ENCODE assay signal across 26 cellular contexts in genomic region chr10:117334075-117334474, GRCh38.
"Had no signal": no experiment of that assay in that cellular context is flagged by ENCODE, and none has a peak within 500 bp of the region (broad histone marks: within the 10 kb centered on the region; RNA-seq: fewer than 3 reads in every experiment).

No MANE protein-coding gene starts in this region.

- H3K36me3 ChIP-seq: breast epithelium, right atrium auricular region had no signal

- DNase-seq: activated CD4-positive, alpha-beta memory T cell treated with anti-CD3 and anti-CD28 coated beads, Interleukin-2, amount 10 ng/mL, durations not matched to agents 7 days and 5 days; activated CD4-positive, alpha-beta T cell treated with anti-CD3 and anti-CD28 coated beads for 48 hours; activated CD4-positive, CD25-positive, alpha-beta regulatory T cell; activated CD8-positive, alpha-beta memory T cell treated with anti-CD3 and anti-CD28 coated beads, Interleukin-2, amount 10 ng/mL, durations not matched to agents 7 days and 5 days; activated naive CD4-positive, alpha-beta T cell treated with Interleukin-2 at 50 U/mL for 16 hours; activated naive CD8-positive, alpha-beta T cell treated with anti-CD3 and anti-CD28 coated beads, Interleukin-2, amount 10 ng/mL, durations not matched to agents 7 days and 5 days; dermis blood vessel endothelial cell; effector memory CD4-positive, alpha-beta T cell; heart left ventricle; immature natural killer cell; left ventricle myocardium superior; nephron progenitor cell; occipital lobe; stimulated activated CD4-positive, alpha-beta T cell treated with anti-CD3 and anti-CD28 coated beads, Interleukin-12 subunit alpha, Interleukin-12 subunit beta, amount 100 ng/mL, for 4 hours; stimulated activated CD4-positive, alpha-beta T cell treated with anti-CD3 and anti-CD28 coated beads, Interleukin-1b, Interleukin-23, amount 100 ng/mL, for 48 hours; stimulated activated naive CD4-positive, alpha-beta T cell treated with Interleukin-2 at 50 U/mL for 16 hours; substantia nigra; T-helper 1 cell; T1000; tibial artery had no signal

- H3K27ac Mint-ChIP-seq: activated CD4-positive, alpha-beta memory T cell treated with anti-CD3 and anti-CD28 coated beads, Interleukin-2, amount 10 ng/mL, durations not matched to agents 7 days and 5 days; activated CD8-positive, alpha-beta memory T cell treated with anti-CD3 and anti-CD28 coated beads, Interleukin-2, amount 10 ng/mL, durations not matched to agents 7 days and 5 days; activated naive CD8-positive, alpha-beta T cell treated with anti-CD3 and anti-CD28 coated beads, Interleukin-2, amount 10 ng/mL, durations not matched to agents 7 days and 5 days; activated T-helper 17 cell treated with anti-CD3 and anti-CD28 coated beads, Interleukin-2, amount 50 U/mL, for 72 hours; immature natural killer cell; nephron progenitor cell; progenitor cell of endocrine pancreas had no signal

- H3K27me3 ChIP-seq: breast epithelium, gastroesophageal sphincter, heart left ventricle, right atrium auricular region, tibial artery had no signal

- FAIRE-seq: endothelial cell of umbilical vein had no signal

- H3K4me1 Mint-ChIP-seq: activated CD4-positive, alpha-beta memory T cell treated with anti-CD3 and anti-CD28 coated beads, Interleukin-2, amount 10 ng/mL, durations not matched to agents 7 days and 5 days; activated CD8-positive, alpha-beta memory T cell treated with anti-CD3 and anti-CD28 coated beads, Interleukin-2, amount 10 ng/mL, durations not matched to agents 7 days and 5 days; activated naive CD8-positive, alpha-beta T cell treated with anti-CD3 and anti-CD28 coated beads, Interleukin-2, amount 10 ng/mL, durations not matched to agents 7 days and 5 days; activated T-helper 17 cell treated with anti-CD3 and anti-CD28 coated beads, Interleukin-2, amount 50 U/mL, for 72 hours had no signal

- H3K9me3 ChIP-seq: breast epithelium had no signal

- H3K4me1 ChIP-seq: breast epithelium, right atrium auricular region, tibial artery had no signal

- H3K4me3 Mint-ChIP-seq: activated CD4-positive, alpha-beta memory T cell treated with anti-CD3 and anti-CD28 coated beads, Interleukin-2, amount 10 ng/mL, durations not matched to agents 7 days and 5 days; activated CD8-positive, alpha-beta memory T cell treated with anti-CD3 and anti-CD28 coated beads, Interleukin-2, amount 10 ng/mL, durations not matched to agents 7 days and 5 days; activated naive CD8-positive, alpha-beta T cell treated with anti-CD3 and anti-CD28 coated beads, Interleukin-2, amount 10 ng/mL, durations not matched to agents 7 days and 5 days; activated T-helper 17 cell treated with anti-CD3 and anti-CD28 coated beads, Interleukin-2, amount 50 U/mL, for 72 hours; immature natural killer cell; nephron progenitor cell had no signal

- H3K27ac ChIP-seq: breast epithelium, gastroesophageal sphincter, heart left ventricle, right atrium auricular region, tibial artery had no signal

- H3K4me3 ChIP-seq: breast epithelium, gastroesophageal sphincter, heart left ventricle, right atrium auricular region, tibial artery had no signal

- H3K27me3 Mint-ChIP-seq: activated CD4-positive, alpha-beta memory T cell treated with anti-CD3 and anti-CD28 coated beads, Interleukin-2, amount 10 ng/mL, durations not matched to agents 7 days and 5 days; activated CD8-positive, alpha-beta memory T cell treated with anti-CD3 and anti-CD28 coated beads, Interleukin-2, amount 10 ng/mL, durations not matched to agents 7 days and 5 days; activated naive CD8-positive, alpha-beta T cell treated with anti-CD3 and anti-CD28 coated beads, Interleukin-2, amount 10 ng/mL, durations not matched to agents 7 days and 5 days; activated T-helper 17 cell treated with anti-CD3 and anti-CD28 coated beads, Interleukin-2, amount 50 U/mL, for 72 hours; progenitor cell of endocrine pancreas had no signal

- ATAC-seq: activated CD8-positive, alpha-beta memory T cell treated with anti-CD3 and anti-CD28 coated beads, Interleukin-2, amount 10 ng/mL, durations not matched to agents 7 days and 5 days; activated T-helper 17 cell treated with anti-CD3 and anti-CD28 coated beads, Interleukin-2, amount 50 U/mL, for 72 hours; gastroesophageal sphincter; heart left ventricle; left ventricle myocardium superior had no signal
